In genomic region chr2:177799531-177799930, GRCh38 we compare ENCODE assay signal across 8 cellular contexts.
DNase-seq lines count a peak whose midpoint lies in the region; ATAC-seq and TF ChIP-seq lines count a peak whose summit lies in the region.

No MANE protein-coding gene starts in this region.

- H3K4me1 ChIP-seq in prostate gland (replicated peaks) (peaks cover 4% of the 10 kb centered on the region), ascending aorta (no peaks in the 10 kb centered on the region)

- TF ChIP-seq POLR2A in prostate gland (IDR thresholded peaks at IDR 0.05): no peak

- CTCF ChIA-PET in AG04450 (lab: Charles Lee): interaction anchor here (0.6 to 1.1 kb wide), 7 partner anchors 12 to 906 kb away, joined by 3 to 6 read pairs (median 4); no protein-coding TSS in a partner anchor

- H3K4me1 Mint-ChIP-seq in endothelial cell (ENCODE audit: unreplicated experiment): no peaks in the 10 kb centered on the region

- in situ Hi-C loops in GM13977 (cut with MboI; ENCODE audit: low pct_unique_long_range_greater_than_20kb, low sequenced_read_pairs, unreplicated experiment): no loop called here

- no peaks in the 10 kb centered on the region for H3K9me3 Mint-ChIP-seq in endothelial cell (ENCODE audit: unreplicated experiment)

- no peaks in the 10 kb centered on the region for H3K36me3 Mint-ChIP-seq in endothelial cell (ENCODE audit: low read depth, unreplicated experiment)

- H3K27me3 ChIP-seq in AG04450 (ENCODE audit: control insufficient read depth, insufficient read depth, low read length) (no peaks in the 10 kb centered on the region), prostate gland (replicated peaks; ENCODE audit: insufficient read depth) (no peaks in the 10 kb centered on the region), ascending aorta (no peaks in the 10 kb centered on the region)

- no peak overlapping the region for H3K27ac ChIP-seq in AG04450 (ENCODE audit: low read depth, low read length)
- H3K27ac ChIP-seq in prostate gland: no peak overlapping the region
- no peak overlapping the region for H3K27ac ChIP-seq in ascending aorta

- DNase-seq in AG04450 (ENCODE audit: low read depth, low spot score) (no peak), GM13977 (ENCODE audit: low spot score) (no peak), NCI-H748 (lab: John Stamatoyannopoulos, UW; ENCODE audit: unreplicated experiment) (peak; percentile 37), endothelial cell (ENCODE audit: low spot score) (peak; percentile 42), prostate gland (ENCODE audit: low spot score) (no peak), omental fat pad (ENCODE audit: low spot score) (no peak), UCSD-AML1 (lab: John Stamatoyannopoulos, UW; ENCODE audit: unreplicated experiment) (no peak), ascending aorta (ENCODE audit: low spot score in 2 of 2) (no peak)

- TF ChIP-seq CTCF in AG04450 (IDR thresholded peaks at IDR 0.05; ENCODE audit: low read depth, low read length): peak; percentile 56
- TF ChIP-seq CTCF in GM13977 (IDR thresholded peaks at IDR 0.05; ENCODE audit: extremely low read depth, insufficient read depth, missing control alignments): peak; percentile 46
- peak; percentile 27 for TF ChIP-seq CTCF in endothelial cell (IDR thresholded peaks at IDR 0.05; ENCODE audit: unreplicated experiment)
- TF ChIP-seq CTCF in prostate gland (IDR thresholded peaks at IDR 0.05): peak in 3 of 4 experiments; percentile 25 to 42 (median 33)
- TF ChIP-seq CTCF in omental fat pad (IDR thresholded peaks at IDR 0.05): no peak
- TF ChIP-seq CTCF in ascending aorta (IDR thresholded peaks at IDR 0.05): peak in 1 of 3 experiments; percentile 24

- no peaks in the 10 kb centered on the region for H3K27me3 Mint-ChIP-seq in endothelial cell (ENCODE audit: unreplicated experiment)

- no peak for ATAC-seq in omental fat pad (ENCODE audit: low FRiP score)

- H3K9me3 ChIP-seq in AG04450 (ENCODE audit: control insufficient read depth, insufficient read depth, low read length): no peaks in the 10 kb centered on the region
- no peaks in the 10 kb centered on the region for H3K9me3 ChIP-seq in prostate gland
- H3K9me3 ChIP-seq in ascending aorta: no peaks in the 10 kb centered on the region

- H3K36me3 ChIP-seq in prostate gland (no peaks in the 10 kb centered on the region), ascending aorta (no peaks in the 10 kb centered on the region)

- POLR2A ChIA-PET in AG04450 (lab: Yijun Ruan, JAX): no interaction called here

- intact Hi-C loops in prostate gland (cut with DNase I) (loop anchor here (10.0 kb wide), 2 partner anchors 185 to 275 kb away; partner anchors contain the start of gene PDE11A), ascending aorta (cut with DNase I) (no loop called here)

- WGBS in prostate gland: 14% methylated on average over 1 of the region's 1 CpG

- H3K4me3 Mint-ChIP-seq in endothelial cell (ENCODE audit: unreplicated experiment): no peak overlapping the region

- H3K4me3 ChIP-seq in AG04450 (ENCODE audit: low read depth, low read length) (no peak overlapping the region), prostate gland (no peak overlapping the region), ascending aorta (no peak overlapping the region)

- no peak overlapping the region for H3K27ac Mint-ChIP-seq in endothelial cell (ENCODE audit: unreplicated experiment)

Comparison
In these comparisons a context has a peak if more than half of its experiments do, and no peak if none do; other contexts are left out.
1. DNase-seq: peak in NCI-H748 (single experiment) and endothelial cell (single experiment); none in AG04450 (single experiment), GM13977 (single experiment), prostate gland (single experiment), omental fat pad (single experiment), UCSD-AML1 (single experiment) and ascending aorta (0 of 2).
2. CTCF ChIP-seq: peak in AG04450 (single experiment), GM13977 (single experiment), endothelial cell (single experiment) and prostate gland (3 of 4); none in omental fat pad (0 of 3).